In the genomic region with DNA sequence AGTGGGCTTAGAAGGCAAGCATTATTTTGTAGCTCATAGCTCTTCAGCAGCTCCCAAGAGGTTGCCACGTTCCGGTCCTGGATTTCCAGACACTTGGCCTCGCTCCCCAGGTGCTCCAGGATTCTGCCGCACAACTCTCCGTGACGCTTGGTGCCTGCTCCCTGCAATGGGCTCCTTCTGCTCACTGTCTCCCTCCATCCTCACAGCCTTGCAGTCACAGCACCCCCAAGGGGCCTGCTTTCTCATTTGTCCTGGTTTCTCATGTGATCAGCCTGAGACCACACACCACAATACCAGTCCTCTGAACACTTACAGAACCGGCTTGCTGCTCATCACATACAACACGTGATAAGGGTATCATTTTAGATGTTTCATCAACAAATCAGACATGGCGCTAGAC, we compare ENCODE assay signal across 27 cellular contexts. TPM values are rescaled to one million over a fixed set of nuclear protein-coding genes. Genes with fewer than 3 reads are reported as not detected.
A peak's percentile ranks its signal among the peaks of the same experiment; 100 is the strongest.
DNase-seq lines count a peak whose midpoint lies in the region; ATAC-seq, FAIRE-seq and TF ChIP-seq lines count a peak whose summit lies in the region.
"Had no signal": no experiment of that assay in that cellular context is flagged by ENCODE, and none has a peak within 500 bp of the region (broad histone marks: within the 10 kb centered on the region; RNA-seq: fewer than 3 reads in every experiment).

No MANE protein-coding gene starts in this region.

- no peaks in the 10 kb centered on the region; the same call in 1 of the 2 replicates for H3K27me3 Mint-ChIP-seq in WTC11 (ENCODE audit: low read depth)
- no peaks in the 10 kb centered on the region for H3K27me3 Mint-ChIP-seq in mesothelial cell of epicardium (ENCODE audit: low read depth)

- peak; percentile 46 for TF ChIP-seq CTCF in HepG2 (CRISPR knock-in tag; IDR thresholded peaks at IDR 0.05)
- no peak for TF ChIP-seq CTCF in right lobe of liver (IDR thresholded peaks at IDR 0.05)
- TF ChIP-seq CTCF in WTC11 (IDR thresholded peaks at IDR 0.05): no peak
- TF ChIP-seq CTCF in fibroblast of villous mesenchyme (IDR thresholded peaks at IDR 0.05; ENCODE audit: insufficient read depth, low read depth, low read length): no peak
- TF ChIP-seq CTCF in gastrocnemius medialis (IDR thresholded peaks at IDR 0.05 in 4 of 5, conservative IDR thresholded peaks at IDR 0.05 in 1 of 5): no peak
- TF ChIP-seq CTCF in mesothelial cell of epicardium (IDR thresholded peaks at IDR 0.05; ENCODE audit: unreplicated experiment): no peak

- no peak overlapping the region for H3K27ac ChIP-seq in HepG2 (ENCODE audit: extremely low read length, insufficient read depth, low read length)
- H3K27ac ChIP-seq in right lobe of liver: no peak overlapping the region
- no peak overlapping the region for H3K27ac ChIP-seq in gastrocnemius medialis
- H3K27ac ChIP-seq: BLaER1 treated with 17β-estradiol and CSF1 and Interleukin-3, amounts not matched to agents 10 nM and 100 nM had no signal

- in situ Hi-C loops in HepG2 (cut with HindIII; ENCODE audit: extremely low pct_ligation_motif_present, low pct_unique_long_range_greater_than_20kb): loop anchor here (10.0 kb wide), 1 partner anchor 1273 kb away; no protein-coding TSS in a partner anchor
- in situ Hi-C loops in gastrocnemius medialis (cut with MboI; ENCODE audit: low sequenced_read_pairs in 4 of 4): loop anchor here in 3 of 4 donors (10.0 kb wide), 2 partner anchors 1183 to 1273 kb away; no protein-coding TSS in a partner anchor

- no peaks in the 10 kb centered on the region for H3K79me2 ChIP-seq in HepG2 (ENCODE audit: insufficient read depth, low read length)

- H3K36me3 ChIP-seq in HepG2 (replicated peaks in 1 of 2; ENCODE audit: control insufficient read depth in 1 of 2, insufficient read depth in 2 of 2, low read length in 2 of 2) (no peaks in the 10 kb centered on the region), right lobe of liver (peaks cover 0 to 3% (median 0%) of the 10 kb centered on the region in 4 donors), gastrocnemius medialis (peaks cover 0 to 6% of the 10 kb centered on the region in 2 donors)
- H3K36me3 ChIP-seq: BLaER1 treated with 17β-estradiol and CSF1 and Interleukin-3, amounts not matched to agents 10 nM and 100 nM had no signal

- H3K4me3 Mint-ChIP-seq in WTC11 (no peak overlapping the region), mesothelial cell of epicardium (no peak overlapping the region)
- H3K4me3 Mint-ChIP-seq: CD4-positive, alpha-beta T cell had no signal

- 49% methylated on average over 9 of the region's 9 CpGs for WGBS in HepG2 (ENCODE audit: low lambda C conversion rate)
- WGBS in right lobe of liver (ENCODE audit: insufficient coverage, low coverage, low lambda C conversion rate, missing lambda C conversion rate): 81% methylated on average over 8 of the region's 9 CpGs

- H3K27ac Mint-ChIP-seq in WTC11 (no peak overlapping the region), mesothelial cell of epicardium (no peak overlapping the region)
- H3K27ac Mint-ChIP-seq: CD4-positive, alpha-beta T cell had no signal

- H3K9me3 Mint-ChIP-seq in WTC11 (no peaks in the 10 kb centered on the region), mesothelial cell of epicardium (peaks cover 12% of the 10 kb centered on the region)
- H3K9me3 Mint-ChIP-seq: CD4-positive, alpha-beta T cell had no signal

- CTCF ChIA-PET in HepG2 (lab: Yijun Ruan, JAX; ENCODE audit: low intra/inter-chr PET ratio, low total read pairs): no interaction called here
- CTCF ChIA-PET in WTC11 (lab: Charles Lee): interaction anchor here (0.9 kb wide), 1 partner anchor 12 kb away, joined by 3 read pairs; no protein-coding TSS in a partner anchor

- H2AFZ ChIP-seq in HepG2 (ENCODE audit: low read length): no peak overlapping the region

- POLR2A ChIA-PET in HepG2 (lab: Yijun Ruan, JAX): interaction anchor here (1.0 kb wide), 1 partner anchor 18 kb away, joined by 3 read pairs; no protein-coding TSS in a partner anchor
- POLR2A ChIA-PET in WTC11 (lab: Charles Lee): no interaction called here

- H3K4me3 ChIP-seq in HepG2 (replicated peaks in 1 of 3; ENCODE audit: insufficient read depth in 1 of 3, low read depth in 2 of 3, low read length in 3 of 3) (no peak overlapping the region), right lobe of liver (no peak overlapping the region), fibroblast of villous mesenchyme (ENCODE audit: low read depth, low read length) (no peak overlapping the region), gastrocnemius medialis (no peak overlapping the region)
- H3K4me3 ChIP-seq: BLaER1 treated with 17β-estradiol and CSF1 and Interleukin-3, amounts not matched to agents 10 nM and 100 nM; GM12878 had no signal

- intact Hi-C loops in HepG2 (cut with micrococcal nuclease; ENCODE audit: unreplicated experiment): no loop called here
- intact Hi-C loops in right lobe of liver (cut with DNase I): loop anchor here in 1 of 2 donors (10.0 kb wide), 1 partner anchor 1173 kb away; no protein-coding TSS in a partner anchor
- intact Hi-C loops in gastrocnemius medialis (cut with DNase I; ENCODE audit: low total_unique reads): no loop called here

- H3K36me3 Mint-ChIP-seq in WTC11 (no peaks in the 10 kb centered on the region), mesothelial cell of epicardium (peaks cover 61% of the 10 kb centered on the region)

- H3K9me3 ChIP-seq in HepG2 (ENCODE audit: low read length): no peaks in the 10 kb centered on the region
- H3K9me3 ChIP-seq in right lobe of liver: no peaks in the 10 kb centered on the region
- no peaks in the 10 kb centered on the region for H3K9me3 ChIP-seq in gastrocnemius medialis
- H3K9me3 ChIP-seq: SK-N-SH had no signal

- H3K4me2 ChIP-seq in HepG2 (ENCODE audit: low read depth, low read length): no peak overlapping the region
- H3K4me2 ChIP-seq: BLaER1 treated with 17β-estradiol and CSF1 and Interleukin-3, amounts not matched to agents 10 nM and 100 nM; SK-N-SH had no signal

- H3K4me1 ChIP-seq in HepG2 (ENCODE audit: insufficient read depth, low read length): no peaks in the 10 kb centered on the region
- no peaks in the 10 kb centered on the region for H3K4me1 ChIP-seq in right lobe of liver
- no peaks in the 10 kb centered on the region for H3K4me1 ChIP-seq in gastrocnemius medialis

- H3K9ac ChIP-seq in HepG2 (ENCODE audit: insufficient read depth, low read depth, low read length): no peak overlapping the region
- H3K9ac ChIP-seq: BLaER1 treated with 17β-estradiol and CSF1 and Interleukin-3, amounts not matched to agents 10 nM and 100 nM; SK-N-SH had no signal

- no peak for TF ChIP-seq EP300 in HepG2 (IDR thresholded peaks at IDR 0.05; ENCODE audit: low read depth in 2 of 2, low read length in 2 of 2)
- TF ChIP-seq EP300 in HepG2 (CRISPR knock-in tag; IDR thresholded peaks at IDR 0.05; ENCODE audit: borderline replicate concordance): no peak

- TF ChIP-seq POLR2A in HepG2 (IDR thresholded peaks at IDR 0.05; ENCODE audit: insufficient read depth in 1 of 2, low read depth in 2 of 2, low read length in 2 of 2) (0 out of 4 replicates have a peak, but pooled peaks of 1 of the 2 experiments have one; percentile 3), right lobe of liver (IDR thresholded peaks at IDR 0.05) (no peak), gastrocnemius medialis (IDR thresholded peaks at IDR 0.05) (no peak)

- FAIRE-seq in HepG2 (lab: Jason Lieb, UNC) (no peak), urothelium cell line (lab: Jason Lieb, UNC) (peak; percentile 58)
- FAIRE-seq: D721Med, GM12878, H54, RCC 7860 had no signal

- H3K27me3 ChIP-seq in HepG2 (ENCODE audit: control insufficient read depth in 1 of 2, insufficient read depth in 2 of 2, low read length in 2 of 2): no peaks in the 10 kb centered on the region; a peak in 1 of 5 replicates
- no peaks in the 10 kb centered on the region for H3K27me3 ChIP-seq in right lobe of liver
- H3K27me3 ChIP-seq in gastrocnemius medialis: no peaks in the 10 kb centered on the region
- H3K27me3 ChIP-seq: BLaER1 treated with 17β-estradiol and CSF1 and Interleukin-3, amounts not matched to agents 10 nM and 100 nM had no signal

- H4K20me1 ChIP-seq in HepG2 (ENCODE audit: insufficient read depth, low read length): no peaks in the 10 kb centered on the region
- H4K20me1 ChIP-seq: BLaER1 treated with 17β-estradiol and CSF1 and Interleukin-3, amounts not matched to agents 10 nM and 100 nM had no signal

- no TSS peak for BruUV-seq in HepG2 (replicated peaks; lab: Mats Ljungman, UMichigan)

- DNase-seq in HepG2 (ENCODE audit: low spot score): no peak
- DNase-seq in right lobe of liver: no peak
- no peak for DNase-seq in WTC11 (ENCODE audit: low spot score)
- DNase-seq in fibroblast of villous mesenchyme (ENCODE audit: low read depth): peak; percentile 51
- DNase-seq in urothelium cell line (ENCODE audit: low spot score): no peak
- no peak for DNase-seq in gastrocnemius medialis
- DNase-seq in mesothelial cell of epicardium (ENCODE audit: low spot score in 2 of 2, unreplicated experiment in 2 of 2): no peak
- DNase-seq in hippocampal formation (lab: John Stamatoyannopoulos, UW): no peak
- DNase-seq: 8988T; AML-193; CD4-positive, alpha-beta T cell; Karpas-422; NCI-H1092 treated with DMSO at 0.1 percent for 48 hours; NCI-H1436 treated with DMSO at 0.1 percent for 48 hours; NCI-H1930; NCI-H2107; NCI-H446; NCI-H524 treated with DMSO at 0.1 percent for 48 hours; NCI-H774; SK-N-SH had no signal

- no peak for TF ChIP-seq RAD21 in HepG2 (CRISPR knock-in tag; IDR thresholded peaks at IDR 0.05)

- ATAC-seq in HepG2: peak; percentile 56
- no peak for ATAC-seq in right lobe of liver
- ATAC-seq in WTC11: peak; percentile 63; the same call in 1 of the 2 replicates
- no peak for ATAC-seq in gastrocnemius medialis
- ATAC-seq: GM12878 had no signal

- H3K4me1 Mint-ChIP-seq in WTC11 (peaks cover 1% of the 10 kb centered on the region; the same call in 1 of the 2 replicates), mesothelial cell of epicardium (peaks cover 11% of the 10 kb centered on the region)

RNA-seq across cellular contexts. Expression of a gene that starts 9.8 kb away (rescaled TPM):
- total RNA-seq in HepG2 (2016; rRNA removed; fragmentation: Illumina TruSeq; extraction: Trizol): not detected in 2 replicates
- total RNA-seq in HepG2 (2016; cell fraction: cytosol; rRNA removed; fragmentation: Illumina TruSeq; extraction: Trizol; ENCODE audit: low read depth): not detected in 2 replicates
- 0.04 TPM in 1 of 2 replicates, not detected in the other for total RNA-seq in HepG2 (2016; cell fraction: insoluble cytoplasmic fraction; rRNA removed; fragmentation: Illumina TruSeq; extraction: Trizol)
- total RNA-seq in HepG2 (2016; cell fraction: membrane; rRNA removed; fragmentation: Illumina TruSeq; extraction: Trizol): not detected in 2 replicates
- not detected in 2 replicates for total RNA-seq in HepG2 (2016; cell fraction: nucleus; rRNA removed; fragmentation: Illumina TruSeq; extraction: Trizol)
- polyA plus RNA-seq in HepG2 (2011; rRNA removed): 57.5 and 91.8 TPM in 2 replicates
- 49.1 and 87.6 TPM in 2 replicates for polyA plus RNA-seq in HepG2 (2011; cell fraction: cytosol; rRNA removed)
- 42.3 and 57.8 TPM in 2 replicates for polyA plus RNA-seq in HepG2 (2011; cell fraction: nucleus; rRNA removed)
- polyA plus RNA-seq in HepG2 (2012): 261 and 275 TPM in 2 replicates
- not detected in 2 replicates for polyA plus RNA-seq in HepG2 (2016; cell fraction: cytosol; fragmentation: Illumina TruSeq; extraction: Trizol; ENCODE audit: low read depth)
- 0.15 TPM in 1 of 2 replicates, not detected in the other for polyA plus RNA-seq in HepG2 (2016; cell fraction: insoluble cytoplasmic fraction; fragmentation: Illumina TruSeq; extraction: Trizol; ENCODE audit: low read depth)
- not detected in 2 replicates for polyA plus RNA-seq in HepG2 (2016; cell fraction: membrane; fragmentation: Illumina TruSeq; extraction: Trizol; ENCODE audit: low read depth)
- polyA plus RNA-seq in HepG2 (2016; cell fraction: nucleus; fragmentation: Illumina TruSeq; extraction: Trizol; ENCODE audit: insufficient read depth, low read depth): 0.41 TPM in 1 of 2 replicates, not detected in the other
- 32.4 and 48.2 TPM in 2 replicates for polyA minus RNA-seq in HepG2 (2011; rRNA and poly(A)+ RNA removed; ENCODE audit: low replicate concordance)
- polyA minus RNA-seq in HepG2 (2011; cell fraction: cytosol; rRNA and poly(A)+ RNA removed): 28.6 and 53.0 TPM in 2 replicates
- 15.1 and 33.7 TPM in 2 replicates for polyA minus RNA-seq in HepG2 (2011; cell fraction: nucleus; rRNA and poly(A)+ RNA removed)
- 100 to 1,000 TPM in 5 of 6 experiments, 10 to 100 TPM in 1; 85.9 to 321 (median 183) TPM for total RNA-seq in right lobe of liver
- 2.9 to 4.9 TPM (median 4.3 TPM) in 3 replicates for total RNA-seq in WTC11 (2021)
- 88.5 and 175 TPM in 2 replicates for total RNA-seq in fibroblast of villous mesenchyme
- 100 to 1,000 TPM in 1 of 4 donors, 10 to 100 TPM in 3; 81.4 to 203 (median 90.2) TPM for total RNA-seq in gastrocnemius medialis
- 1,085 to 1,177 TPM (median 1,171 TPM) in 3 replicates for total RNA-seq in mesothelial cell of epicardium
- total RNA-seq: HT-29 had no signal

RNA-seq across cellular contexts. Expression of a gene that starts 23.0 kb away (rescaled TPM):
- total RNA-seq in HepG2 (2016; rRNA removed; fragmentation: Illumina TruSeq; extraction: Trizol) (2.8 and 5.4 TPM in 2 replicates), right lobe of liver (100 to 1,000 TPM in 5 of 6 experiments, 1 to 10 TPM in 1; 7.7 to 566 (median 283) TPM), WTC11 (2021) (0.18 to 0.37 TPM in 2 of 3 replicates, not detected in the other), fibroblast of villous mesenchyme (under 0.01 TPM in 1 of 2 replicates, not detected in the other), gastrocnemius medialis (1 to 10 TPM in 1 of 4 donors, under 1 TPM in 1, not detected in 2; 0.49 to 3.6 TPM), mesothelial cell of epicardium (not detected in 3 replicates)
- 1.7 and 1.8 TPM in 2 replicates for total RNA-seq in HepG2 (2016; cell fraction: cytosol; rRNA removed; fragmentation: Illumina TruSeq; extraction: Trizol; ENCODE audit: low read depth)
- total RNA-seq in HepG2 (2016; cell fraction: insoluble cytoplasmic fraction; rRNA removed; fragmentation: Illumina TruSeq; extraction: Trizol): 2.3 and 4.6 TPM in 2 replicates
- 2.0 and 3.0 TPM in 2 replicates for total RNA-seq in HepG2 (2016; cell fraction: membrane; rRNA removed; fragmentation: Illumina TruSeq; extraction: Trizol)
- 5.6 and 6.7 TPM in 2 replicates for total RNA-seq in HepG2 (2016; cell fraction: nucleus; rRNA removed; fragmentation: Illumina TruSeq; extraction: Trizol)
- 885 and 989 TPM in 2 replicates for polyA plus RNA-seq in HepG2 (2011; rRNA removed)
- 891 and 942 TPM in 2 replicates for polyA plus RNA-seq in HepG2 (2011; cell fraction: cytosol; rRNA removed)
- 894 and 1,114 TPM in 2 replicates for polyA plus RNA-seq in HepG2 (2011; cell fraction: nucleus; rRNA removed)
- polyA plus RNA-seq in HepG2 (2012): 2,786 and 3,532 TPM in 2 replicates
- 2.6 and 3.7 TPM in 2 replicates for polyA plus RNA-seq in HepG2 (2016; cell fraction: cytosol; fragmentation: Illumina TruSeq; extraction: Trizol; ENCODE audit: low read depth)
- 3.0 and 3.5 TPM in 2 replicates for polyA plus RNA-seq in HepG2 (2016; cell fraction: insoluble cytoplasmic fraction; fragmentation: Illumina TruSeq; extraction: Trizol; ENCODE audit: low read depth)
- 3.3 and 3.5 TPM in 2 replicates for polyA plus RNA-seq in HepG2 (2016; cell fraction: membrane; fragmentation: Illumina TruSeq; extraction: Trizol; ENCODE audit: low read depth)
- 15.4 and 16.5 TPM in 2 replicates for polyA plus RNA-seq in HepG2 (2016; cell fraction: nucleus; fragmentation: Illumina TruSeq; extraction: Trizol; ENCODE audit: insufficient read depth, low read depth)
- polyA minus RNA-seq in HepG2 (2011; rRNA and poly(A)+ RNA removed; ENCODE audit: low replicate concordance): 0.12 and 335 TPM in 2 replicates
- polyA minus RNA-seq in HepG2 (2011; cell fraction: cytosol; rRNA and poly(A)+ RNA removed): 850 and 1,063 TPM in 2 replicates
- 152 and 215 TPM in 2 replicates for polyA minus RNA-seq in HepG2 (2011; cell fraction: nucleus; rRNA and poly(A)+ RNA removed)
- total RNA-seq: CD4-positive, alpha-beta T cell; G401; HT-29 had no signal
- polyA plus RNA-seq: GM12878, SK-N-SH had no signal

RNA-seq across cellular contexts. Expression of a gene that starts 38.4 kb away (rescaled TPM):
- total RNA-seq in HepG2 (2016; rRNA removed; fragmentation: Illumina TruSeq; extraction: Trizol) (not detected in 2 replicates), right lobe of liver (under 1 TPM in 1 of 6 experiments, not detected in 5; 0.07 TPM), WTC11 (2021) (not detected in 3 replicates), fibroblast of villous mesenchyme (not detected in 2 replicates), gastrocnemius medialis (not detected), mesothelial cell of epicardium (not detected in 3 replicates)
- total RNA-seq in HepG2 (2016; cell fraction: cytosol; rRNA removed; fragmentation: Illumina TruSeq; extraction: Trizol; ENCODE audit: low read depth): not detected in 2 replicates
- not detected in 2 replicates for total RNA-seq in HepG2 (2016; cell fraction: insoluble cytoplasmic fraction; rRNA removed; fragmentation: Illumina TruSeq; extraction: Trizol)
- total RNA-seq in HepG2 (2016; cell fraction: membrane; rRNA removed; fragmentation: Illumina TruSeq; extraction: Trizol): not detected in 2 replicates
- total RNA-seq in HepG2 (2016; cell fraction: nucleus; rRNA removed; fragmentation: Illumina TruSeq; extraction: Trizol): not detected in 2 replicates
- polyA plus RNA-seq in HepG2 (2011; rRNA removed): 0.92 and 2.3 TPM in 2 replicates
- 0.56 and 1.3 TPM in 2 replicates for polyA plus RNA-seq in HepG2 (2011; cell fraction: cytosol; rRNA removed)
- polyA plus RNA-seq in HepG2 (2011; cell fraction: nucleus; rRNA removed): 0.79 and 1.6 TPM in 2 replicates
- polyA plus RNA-seq in HepG2 (2012): 1.8 and 2.3 TPM in 2 replicates
- not detected in 2 replicates for polyA plus RNA-seq in HepG2 (2016; cell fraction: cytosol; fragmentation: Illumina TruSeq; extraction: Trizol; ENCODE audit: low read depth)
- not detected in 2 replicates for polyA plus RNA-seq in HepG2 (2016; cell fraction: insoluble cytoplasmic fraction; fragmentation: Illumina TruSeq; extraction: Trizol; ENCODE audit: low read depth)
- not detected in 2 replicates for polyA plus RNA-seq in HepG2 (2016; cell fraction: membrane; fragmentation: Illumina TruSeq; extraction: Trizol; ENCODE audit: low read depth)
- not detected in 2 replicates for polyA plus RNA-seq in HepG2 (2016; cell fraction: nucleus; fragmentation: Illumina TruSeq; extraction: Trizol; ENCODE audit: insufficient read depth, low read depth)
- 0.34 TPM in 1 of 2 replicates, not detected in the other for polyA minus RNA-seq in HepG2 (2011; rRNA and poly(A)+ RNA removed; ENCODE audit: low replicate concordance)
- polyA minus RNA-seq in HepG2 (2011; cell fraction: cytosol; rRNA and poly(A)+ RNA removed): 0.35 and 0.59 TPM in 2 replicates
- 0.26 and 0.75 TPM in 2 replicates for polyA minus RNA-seq in HepG2 (2011; cell fraction: nucleus; rRNA and poly(A)+ RNA removed)
- total RNA-seq: CD4-positive, alpha-beta T cell; G401; GM12878; HT-29 had no signal
- polyA plus RNA-seq: SK-N-SH had no signal

Comparison
In these comparisons a context has a peak if more than half of its experiments do, and no peak if none do; other contexts are left out.
1. ATAC-seq: peak in HepG2 (single experiment) and WTC11 (single experiment); none in right lobe of liver (0 of 4) and gastrocnemius medialis (0 of 2).
2. RNA of a gene that starts 9.8 kb away (total RNA-seq): 1,085 to 1,177 TPM in mesothelial cell of epicardium, 85.9 to 321 TPM in right lobe of liver, 81.4 to 203 TPM in gastrocnemius medialis and 88.5 to 175 TPM in fibroblast of villous mesenchyme; 2.9 to 4.9 TPM in WTC11 and 0.04 TPM in HepG2; every median in the first group is over 10 times any median in the second.